15 cellular contexts compared by ENCODE assay signal in genomic region chr5:37568018-37568753, GRCh38.
A peak's percentile ranks its signal among the peaks of the same experiment; 100 is the strongest.
DNase-seq lines count a peak whose midpoint lies in the region; ATAC-seq, FAIRE-seq and TF ChIP-seq lines count a peak whose summit lies in the region.
"Had no signal": no experiment of that assay in that cellular context is flagged by ENCODE, and none has a peak within 500 bp of the region (broad histone marks: within the 10 kb centered on the region; RNA-seq: fewer than 3 reads in every experiment).

No MANE protein-coding gene starts in this region.

- ATAC-seq in left colon (peak; percentile 94), HG02938 (IDR thresholded peaks at IDR 0.05; ENCODE audit: unreplicated experiment) (no peak), HG02885 (IDR thresholded peaks at IDR 0.05; ENCODE audit: poor library complexity, unreplicated experiment) (no peak)
- ATAC-seq: A549; CD8-positive, alpha-beta T cell had no signal

- H3K27me3 ChIP-seq in A673 (replicated peaks; ENCODE audit: insufficient read depth, low read depth, low read length, poor library complexity) (no peaks in the 10 kb centered on the region), small intestine (ENCODE audit: control insufficient read depth in 2 of 2, insufficient read depth in 2 of 2, low read length in 2 of 2) (no peaks in the 10 kb centered on the region)

- intact Hi-C loops in A673 (cut with micrococcal nuclease; ENCODE audit: unreplicated experiment) = no loop called here
- intact Hi-C loops in left colon (cut with DNase I, micrococcal nuclease) = no loop called here

- no peak for FAIRE-seq in small intestine (lab: Jason Lieb, UNC)
- FAIRE-seq: A549 had no signal

- H3K36me3 ChIP-seq in A673 (ENCODE audit: insufficient read depth, low read length, poor library complexity, severe bottlenecking) (no peaks in the 10 kb centered on the region), small intestine (ENCODE audit: control insufficient read depth in 2 of 2, insufficient read depth in 2 of 2, low read length in 2 of 2) (no peaks in the 10 kb centered on the region)

- CTCF ChIA-PET in A673 (lab: Charles Lee) = no interaction called here

- BruUV-seq in A673 (replicated peaks; lab: Mats Ljungman, UMichigan) = no TSS peak

- H3K27ac ChIP-seq in A673 (ENCODE audit: low read depth, low read length, poor library complexity, severe bottlenecking) (peak overlapping the region; percentile 98), small intestine (ENCODE audit: low read depth in 1 of 2, low read length in 1 of 2) (no peak overlapping the region)
- H3K27ac ChIP-seq: A549, HL-60 had no signal

- peaks cover 86% of the 10 kb centered on the region for H3K4me1 ChIP-seq in A673 (ENCODE audit: insufficient read depth, low read length, poor library complexity, severe bottlenecking)
- peaks cover 0 to 5% of the 10 kb centered on the region in 2 donors for H3K4me1 ChIP-seq in small intestine (ENCODE audit: control insufficient read depth in 2 of 2, insufficient read depth in 1 of 2, low read depth in 1 of 2, low read length in 1 of 2)
- H3K4me1 ChIP-seq: A549 had no signal

- TF ChIP-seq CTCF in A673 (conservative IDR thresholded peaks at IDR 0.05; ENCODE audit: low read depth, low read length) = no peak

- DNase-seq in A673 (ENCODE audit: low spot score) = no peak
- DNase-seq in OCI-M1 (lab: John Stamatoyannopoulos, UW) = peak; percentile 20
- no peak for DNase-seq in left colon
- DNase-seq in small intestine = peak; percentile 46
- DNase-seq in LoVo (ENCODE audit: low spot score) = no peak
- DNase-seq: CD8-positive, alpha-beta T cell; COR-L47; DND-41; GDM1; GOT3; H9 had no signal

- H3K4me3 ChIP-seq in A673 (ENCODE audit: low read depth, low read length, poor library complexity, severe bottlenecking) (no peak overlapping the region), small intestine (ENCODE audit: low read depth in 1 of 2, low read length in 2 of 2) (no peak overlapping the region)
- H3K4me3 ChIP-seq: A549 had no signal

- POLR2A ChIA-PET in A673 (lab: Charles Lee; ENCODE audit: low non-redundant PET) = no interaction called here

- no peaks in the 10 kb centered on the region for H3K9me3 ChIP-seq in A673 (ENCODE audit: low read depth, low read length, poor library complexity, severe bottlenecking)
- no peaks in the 10 kb centered on the region for H3K9me3 ChIP-seq in small intestine (ENCODE audit: control insufficient read depth, low read depth)
- H3K9me3 ChIP-seq: A549 had no signal

Comparison
In these comparisons a context has a peak if more than half of its experiments do, and no peak if none do; other contexts are left out.
1. DNase-seq: peak in OCI-M1 (single experiment) and small intestine (single experiment); none in A673 (single experiment), left colon (0 of 2) and LoVo (single experiment).